Comparison of ENCODE assay signal across 8 cellular contexts in genomic region chr10:45464958-45465567, GRCh38.
A peak's percentile ranks its signal among the peaks of the same experiment; 100 is the strongest.
DNase-seq lines count a peak whose midpoint lies in the region; ATAC-seq and TF ChIP-seq lines count a peak whose summit lies in the region.

No MANE protein-coding gene starts in this region.

- no peak for TF ChIP-seq POLR2A in esophagus muscularis mucosa (IDR thresholded peaks at IDR 0.05; ENCODE audit: low read depth)

- peak overlapping the region; percentile 38 to 93 (median 85) for H3K4me2 ChIP-seq in BLaER1 treated with 17β-estradiol and CSF1 and Interleukin-3, amounts not matched to agents 10 nM and 100 nM
- H3K4me2 ChIP-seq in OCI-LY7 (ENCODE audit: low read length), result peak overlapping the region; percentile 97

- intact Hi-C loops in OCI-LY7 (cut with micrococcal nuclease; ENCODE audit: unreplicated experiment) (loop anchor here (1.0 to 10.0 kb wide), 9 partner anchors 117 to 566 kb away; partner anchors contain the start of genes NCOA4, WASHC2C, ZFAND4 and ZNF22), esophagus muscularis mucosa (cut with DNase I) (loop anchor here (5.0 to 10.0 kb wide), 2 partner anchors 130 to 207 kb away; partner anchors contain the start of gene ZFAND4)

- BruUV-seq in OCI-LY7 (replicated peaks; lab: Mats Ljungman, UMichigan), result no TSS peak

- TF ChIP-seq CTCF in OCI-LY7 (conservative IDR thresholded peaks at IDR 0.05; ENCODE audit: low read length) (peak; percentile 98), esophagus muscularis mucosa (IDR thresholded peaks at IDR 0.05) (peak; percentile 66 to 89 (median 76)), nephron (IDR thresholded peaks at IDR 0.05; ENCODE audit: unreplicated experiment in 3 of 3) (peak; percentile 87 to 89 (median 87))

- no peak overlapping the region for H3K4me3 Mint-ChIP-seq in nephron

- H3K27me3 ChIP-seq in BLaER1 treated with 17β-estradiol and CSF1 and Interleukin-3, amounts not matched to agents 10 nM and 100 nM, result no peaks in the 10 kb centered on the region
- H3K27me3 ChIP-seq in esophagus muscularis mucosa, result no peaks in the 10 kb centered on the region

- DNase-seq in OCI-LY7 (ENCODE audit: low spot score) (peak; percentile 82), esophagus muscularis mucosa (ENCODE audit: extremely low spot score) (no peak)
- peak; percentile 75 for DNase-seq in activated T-cell treated with anti-CD3 and anti-CD28 coated beads, Interleukin-2, amount 50 U/mL, for 1 hour
- peak; percentile 52 to 78 (median 58) for DNase-seq in stimulated activated naive CD4-positive, alpha-beta T cell (lab: John Stamatoyannopoulos, UW)

- peaks cover 0 to 8% (median 0%) of the 10 kb centered on the region in 11 experiments; a peak in 3 of 22 replicates for H3K36me3 ChIP-seq in BLaER1 treated with 17β-estradiol and CSF1 and Interleukin-3, amounts not matched to agents 10 nM and 100 nM
- H3K36me3 ChIP-seq in OCI-LY7 (ENCODE audit: insufficient read depth, low read length) (peaks cover 9% of the 10 kb centered on the region; the same call in 1 of the 2 replicates), esophagus muscularis mucosa (peaks cover 8 to 37% (median 25%) of the 10 kb centered on the region in 4 donors)

- POLR2A ChIA-PET in OCI-LY7 (lab: Charles Lee), result interaction anchor here (0.6 to 1.8 kb wide), 5 partner anchors 93 to 209 kb away, joined by 3 to 20 read pairs (median 6); no protein-coding TSS in a partner anchor

- no peak overlapping the region; the same call in 1 of the 2 replicates for H2AFZ ChIP-seq in OCI-LY7 (ENCODE audit: low read length)

- peak overlapping the region in 1 of 3 experiments; percentile 12 for H3K27ac Mint-ChIP-seq in nephron

- CTCF ChIA-PET in OCI-LY7 (lab: Charles Lee; ENCODE audit: unreplicated experiment), result interaction anchor here (1.3 to 1.7 kb wide), 2 partner anchors 207 to 209 kb away, joined by 4 to 9 read pairs; partner anchors contain the start of gene ZFAND4

- peaks cover 12% of the 10 kb centered on the region; the same call in 1 of the 2 replicates for H3K79me2 ChIP-seq in OCI-LY7 (ENCODE audit: insufficient read depth, low read depth, low read length)

- ATAC-seq in GM18907 (IDR thresholded peaks at IDR 0.05; ENCODE audit: unreplicated experiment), result peak; percentile 54
- ATAC-seq in HG03196 (IDR thresholded peaks at IDR 0.05; ENCODE audit: unreplicated experiment), result peak; percentile 42

- no peak for TF ChIP-seq EP300 in esophagus muscularis mucosa (IDR thresholded peaks at IDR 0.05)

- H3K4me3 ChIP-seq in BLaER1 treated with 17β-estradiol and CSF1 and Interleukin-3, amounts not matched to agents 10 nM and 100 nM, result 0 out of 20 replicates have a peak overlapping the region, but pooled peaks of 1 of the 10 experiments have one; percentile 4
- peak overlapping the region; percentile 69 for H3K4me3 ChIP-seq in OCI-LY7 (ENCODE audit: low read depth, low read length, poor library complexity, severe bottlenecking)
- H3K4me3 ChIP-seq in esophagus muscularis mucosa, result no peak overlapping the region

- peaks cover 0 to 13% (median 0%) of the 10 kb centered on the region in 11 experiments; a peak in 1 of 22 replicates for H4K20me1 ChIP-seq in BLaER1 treated with 17β-estradiol and CSF1 and Interleukin-3, amounts not matched to agents 10 nM and 100 nM
- H4K20me1 ChIP-seq in OCI-LY7 (ENCODE audit: insufficient read depth, low read length), result no peaks in the 10 kb centered on the region

- peaks cover 0 to 12% (median 0%) of the 10 kb centered on the region in 11 experiments; a peak in 9 of 22 replicates for H3K9me3 ChIP-seq in BLaER1 treated with 17β-estradiol and CSF1 and Interleukin-3, amounts not matched to agents 10 nM and 100 nM (replicated peaks in 1 of 11)
- H3K9me3 ChIP-seq in OCI-LY7 (ENCODE audit: low read length) (no peaks in the 10 kb centered on the region), esophagus muscularis mucosa (no peaks in the 10 kb centered on the region)

- H3K36me3 Mint-ChIP-seq in nephron (ENCODE audit: low read depth), result peaks cover 4% of the 10 kb centered on the region

- WGBS in esophagus muscularis mucosa, result 15% methylated on average over 5 of the region's 6 CpGs

- H3K4me1 ChIP-seq in BLaER1 treated with 17β-estradiol and CSF1 and Interleukin-3, amounts not matched to agents 10 nM and 100 nM, result peaks cover 53 to 83% (median 69%) of the 10 kb centered on the region in 10 experiments
- H3K4me1 ChIP-seq in OCI-LY7 (ENCODE audit: insufficient read depth, low read length, poor library complexity, severe bottlenecking) (peaks cover 67% of the 10 kb centered on the region), esophagus muscularis mucosa (peaks cover 2 to 14% (median 7%) of the 10 kb centered on the region in 4 donors)

- H3K4me1 Mint-ChIP-seq in nephron, result peaks cover under 1% of the 10 kb centered on the region

- no peaks in the 10 kb centered on the region for H3K9me3 Mint-ChIP-seq in nephron

- H3K27me3 Mint-ChIP-seq in nephron (ENCODE audit: low read depth), result no peaks in the 10 kb centered on the region

- H3K27ac ChIP-seq in BLaER1 treated with 17β-estradiol and CSF1 and Interleukin-3, amounts not matched to agents 10 nM and 100 nM, result peak overlapping the region; percentile 69 to 94 (median 88); a peak in 21 of 22 replicates
- H3K27ac ChIP-seq in OCI-LY7 (ENCODE audit: low read depth, low read length, poor library complexity, severe bottlenecking) (peak overlapping the region; percentile 95), esophagus muscularis mucosa (replicated peaks in 1 of 4) (no peak overlapping the region)

- H3K9me2 ChIP-seq in OCI-LY7 (ENCODE audit: insufficient read depth, low read length), result no peaks in the 10 kb centered on the region

- H3K9ac ChIP-seq in BLaER1 treated with 17β-estradiol and CSF1 and Interleukin-3, amounts not matched to agents 10 nM and 100 nM, result peak overlapping the region; percentile 35 to 73 (median 61); a peak in 19 of 22 replicates

Comparison
In these comparisons a context has a peak if more than half of its experiments do, and no peak if none do; other contexts are left out.
1. H3K27ac ChIP-seq: peak in BLaER1 treated with 17β-estradiol and CSF1 and Interleukin-3, amounts not matched to agents 10 nM and 100 nM (11 of 11) and OCI-LY7 (single experiment); none in esophagus muscularis mucosa (0 of 4).
2. Peak in every context shown above with its lines, with median percentiles within 50 percentile points of each other: CTCF ChIP-seq.